8 cellular contexts compared by ENCODE assay signal in the genomic region with DNA sequence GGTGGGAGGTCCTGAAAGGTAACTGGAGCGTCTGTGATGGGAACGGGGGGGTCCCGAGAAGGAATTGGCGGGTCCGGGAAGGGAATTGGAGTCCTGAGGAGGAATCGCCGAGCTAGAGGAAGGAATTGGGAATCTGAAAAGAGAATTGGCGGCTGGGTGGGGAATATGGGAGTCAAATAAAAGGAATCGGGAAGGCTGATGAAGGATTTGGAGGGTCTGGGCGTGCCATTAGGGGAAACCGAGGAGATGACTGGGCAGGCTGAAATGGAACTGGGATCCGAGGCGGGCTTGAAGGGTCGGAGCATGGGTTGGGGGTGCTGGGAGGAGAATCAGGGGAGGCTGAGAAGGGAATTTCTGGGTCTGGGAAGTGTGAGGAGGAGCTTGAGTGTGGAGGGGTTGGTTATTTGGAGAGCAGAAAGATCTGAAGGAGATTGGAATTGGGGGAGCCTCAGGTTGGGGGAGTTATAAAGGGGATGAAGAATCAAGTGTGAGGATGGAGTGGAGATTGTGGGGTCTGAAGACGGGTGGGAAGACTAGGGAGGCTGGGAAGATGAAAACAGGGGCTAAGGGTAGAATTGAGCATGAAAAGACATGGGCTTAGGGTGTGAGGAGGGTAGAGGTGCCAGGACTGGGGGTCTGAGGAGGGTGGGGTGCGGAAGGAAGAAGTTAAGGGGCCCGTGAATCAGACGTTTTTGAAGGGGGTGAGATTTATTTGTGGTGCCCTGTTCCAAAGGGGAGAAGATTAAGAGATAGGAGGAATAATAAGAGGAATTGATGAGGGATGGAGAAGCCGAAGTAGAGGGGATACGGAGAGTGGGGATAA. TPM values are rescaled to one million over a fixed set of nuclear protein-coding genes. Genes with fewer than 3 reads are reported as not detected.
DNase-seq lines count a peak whose midpoint lies in the region; ATAC-seq, FAIRE-seq and TF ChIP-seq lines count a peak whose summit lies in the region.

No MANE protein-coding gene starts in this region.

- 1% methylated on average over 20 of the region's 20 CpGs for WGBS in lung, 2 donors
- WGBS in upper lobe of left lung, 2 donors = 0 to 1% methylated on average over 20 of the region's 20 CpGs

- no peaks in the 10 kb centered on the region for H3K27me3 ChIP-seq in cardiac muscle cell
- H3K27me3 ChIP-seq in lung (ENCODE audit: control insufficient read depth, insufficient read depth) = no peaks in the 10 kb centered on the region
- H3K27me3 ChIP-seq in upper lobe of left lung = no peaks in the 10 kb centered on the region

- TF ChIP-seq CTCF in cardiac muscle cell (IDR thresholded peaks at IDR 0.05; ENCODE audit: low read depth, low read length) (no peak), astrocyte of the spinal cord (IDR thresholded peaks at IDR 0.05; ENCODE audit: low read depth, low read length) (no peak), lung (IDR thresholded peaks at IDR 0.05; ENCODE audit: control extremely low read depth, extremely low read depth) (no peak), upper lobe of left lung (IDR thresholded peaks at IDR 0.05) (no peak)

- H3K27ac ChIP-seq in cardiac muscle cell (peak overlapping the region; percentile 96), lung (ENCODE audit: low read depth in 1 of 2, low read length in 1 of 2) (peak overlapping the region; percentile 97 to 99), upper lobe of left lung (peak overlapping the region; percentile 94 to 98 (median 97))

- H3K36me3 ChIP-seq in cardiac muscle cell (no peaks in the 10 kb centered on the region), lung (ENCODE audit: control insufficient read depth in 2 of 2, insufficient read depth in 2 of 2, low read length in 2 of 2) (no peaks in the 10 kb centered on the region), upper lobe of left lung (no peaks in the 10 kb centered on the region)

- no peak for ATAC-seq in left cardiac atrium
- no peak for ATAC-seq in lung (ENCODE audit: insufficient read depth, low FRiP score)
- ATAC-seq in upper lobe of left lung (ENCODE audit: low FRiP score in 2 of 2) = no peak

- H3K4me1 ChIP-seq in cardiac muscle cell (ENCODE audit: low read depth) (peaks cover 29% of the 10 kb centered on the region), lung (ENCODE audit: control insufficient read depth in 2 of 2, insufficient read depth in 2 of 2, low read length in 2 of 2) (peaks cover 13 to 18% of the 10 kb centered on the region in 2 donors), upper lobe of left lung (peaks cover 41 to 46% (median 46%) of the 10 kb centered on the region in 4 donors)

- H3K4me3 ChIP-seq in cardiac muscle cell (peak overlapping the region; percentile 96), astrocyte of the spinal cord (ENCODE audit: low read depth, low read length) (peak overlapping the region; percentile 100), lung (peak overlapping the region; percentile 96), upper lobe of left lung (peak overlapping the region; percentile 92 to 100 (median 98))

- no peaks in the 10 kb centered on the region for H3K9me3 ChIP-seq in cardiac muscle cell (ENCODE audit: low read depth)
- H3K9me3 ChIP-seq in lung (ENCODE audit: control insufficient read depth in 2 of 2, insufficient read depth in 1 of 2, low read length in 1 of 2) = no peaks in the 10 kb centered on the region
- H3K9me3 ChIP-seq in upper lobe of left lung = no peaks in the 10 kb centered on the region

- in situ Hi-C loops in astrocyte of the spinal cord (cut with HindIII; ENCODE audit: low sequenced_read_pairs) = no loop called here

- intact Hi-C loops in left cardiac atrium (cut with DNase I) = loop anchor here (5.0 to 10.0 kb wide), 5 partner anchors 59 to 277 kb away; a partner anchor contains a TSS

- TF ChIP-seq POLR2A in upper lobe of left lung (IDR thresholded peaks at IDR 0.05) = no peak

- no peak for FAIRE-seq in urothelium cell line (lab: Jason Lieb, UNC)

- peak in 1 of 2 donors; percentile 29 for DNase-seq in cardiac muscle cell (ENCODE audit: low read depth in 1 of 2, low spot score in 1 of 2)
- no peak for DNase-seq in left cardiac atrium
- no peak for DNase-seq in astrocyte of the spinal cord (ENCODE audit: low read depth, low spot score)
- no peak for DNase-seq in lung (ENCODE audit: low spot score)
- no peak for DNase-seq in upper lobe of left lung
- no peak for DNase-seq in GDM1 (lab: John Stamatoyannopoulos, UW)
- no peak for DNase-seq in activated CD4-positive, alpha-beta T cell treated with anti-CD3 and anti-CD28 coated beads for 4 hours
- no peak for DNase-seq in urothelium cell line (ENCODE audit: low spot score)

- TF ChIP-seq EP300 in upper lobe of left lung (IDR thresholded peaks at IDR 0.05) = no peak

RNA-seq across cellular contexts. Expression of a gene that starts 0.7 kb away (rescaled TPM):
- total RNA-seq in cardiac muscle cell (391 and 465 TPM in 2 replicates), left cardiac atrium (100 to 1,000 TPM; 160 to 333 TPM), lung (100 to 1,000 TPM; 339 to 552 TPM), upper lobe of left lung (100 to 1,000 TPM; 162 to 636 (median 512) TPM)
- polyA plus RNA-seq in cardiac muscle cell (70.2 and 77.4 TPM in 2 replicates), lung (100 to 1,000 TPM; 229 to 394 TPM)

RNA-seq across cellular contexts. Expression of a gene that starts 29.2 kb away (rescaled TPM):
- total RNA-seq in cardiac muscle cell = 504 and 711 TPM in 2 replicates
- polyA plus RNA-seq in cardiac muscle cell = 258 and 455 TPM in 2 replicates
- 100 to 1,000 TPM; 515 to 563 TPM for total RNA-seq in left cardiac atrium
- total RNA-seq in lung = 100 to 1,000 TPM; 142 to 243 TPM
- polyA plus RNA-seq in lung = 100 to 1,000 TPM; 266 to 344 TPM
- total RNA-seq in upper lobe of left lung = 100 to 1,000 TPM; 142 to 404 (median 242) TPM

RNA-seq across cellular contexts. Expression of a gene that starts 30.4 kb away (rescaled TPM):
- total RNA-seq in cardiac muscle cell (2.4 and 3.9 TPM in 2 replicates), left cardiac atrium (1 to 10 TPM; 3.1 TPM), lung (1 to 10 TPM; 4.0 to 9.8 TPM), upper lobe of left lung (10 to 100 TPM in 3 of 6 donors, 1 to 10 TPM in 3; 6.2 to 28.3 (median 9.9) TPM)
- polyA plus RNA-seq in cardiac muscle cell (4.6 and 7.7 TPM in 2 replicates), lung (10 to 100 TPM in 1 of 2 donors, 1 to 10 TPM in 1; 7.0 to 13.1 TPM)
